29 cellular contexts compared by ENCODE assay signal in genomic region chr2:239148495-239149200, GRCh38.
DNase-seq lines count a peak whose midpoint lies in the region; ATAC-seq, FAIRE-seq and TF ChIP-seq lines count a peak whose summit lies in the region.
"Had no signal": no experiment of that assay in that cellular context is flagged by ENCODE, and none has a peak within 500 bp of the region (broad histone marks: within the 10 kb centered on the region; RNA-seq: fewer than 3 reads in every experiment).

No MANE protein-coding gene starts in this region.

- no peak for TF ChIP-seq CTCF in BE2C (IDR thresholded peaks at IDR 0.05; ENCODE audit: low read depth, low read length)
- no peak for TF ChIP-seq CTCF in kidney (IDR thresholded peaks at IDR 0.05; ENCODE audit: borderline replicate concordance, extremely low read depth, insufficient read depth)

- no peak for DNase-seq in T-helper 1 cell
- DNase-seq in BE2C, result peak; percentile 2
- peak; percentile 61 for DNase-seq in kidney
- peak; percentile 62 for DNase-seq in posterior vena cava (ENCODE audit: low spot score)
- no peak for DNase-seq in stimulated activated CD4-positive, alpha-beta T cell treated with anti-CD3 and anti-CD28 coated beads, Interleukin-4, amount 100 ng/mL, for 4 hours
- DNase-seq in NCI-H2171 treated with DMSO at 0.1 percent for 48 hours (lab: John Stamatoyannopoulos, UW), result no peak
- DNase-seq: activated CD4-positive, alpha-beta memory T cell treated with anti-CD3 and anti-CD28 coated beads for 36 hours; activated CD4-positive, alpha-beta T cell treated with anti-CD3 and anti-CD28 coated beads for 1 hour; caudate nucleus; DMS79; erythroblast; kidney glomerular epithelial cell; mesenchymal stem cell; MV-4-11; NCI-H1436; NCI-H2081; NCI-H345; NCI-H69; SHP77 treated with DMSO at 0.1 percent for 48 hours; stimulated activated naive B cell treated with anti-CD40 and anti-IgM and Interleukin-4, amounts not matched to agents 10 μg/mL and 1 μg/mL and 100 μg/mL, for 72 hours had no signal

- H3K4me1 ChIP-seq in BE2C, result no peaks in the 10 kb centered on the region
- no peaks in the 10 kb centered on the region for H3K4me1 ChIP-seq in kidney (ENCODE audit: control insufficient read depth in 1 of 2, insufficient read depth in 1 of 2, low read depth in 1 of 2, low read length in 2 of 2)

- H3K4me3 Mint-ChIP-seq in T-helper 1 cell treated with Interleukin-12 subunit alpha and Interleukin-12 subunit beta and Interleukin-4 antibody, amounts not matched to agents 30 μg/mL and 1 μg/mL, for 36 hours, result no peak overlapping the region
- H3K4me3 Mint-ChIP-seq: activated CD4-positive, alpha-beta memory T cell treated with anti-CD3 and anti-CD28 coated beads for 36 hours; activated naive CD8-positive, alpha-beta T cell; activated T-helper 17 cell treated with anti-CD3 and anti-CD28 coated beads, Interleukin-2, amount 50 U/mL, for 72 hours; stimulated activated naive B cell treated with anti-CD40 and anti-IgM and Interleukin-4, amounts not matched to agents 10 μg/mL and 1 μg/mL and 100 μg/mL, for 72 hours; T-helper 2 cell treated with Interferon-gamma antibody and Interleukin-4, amounts not matched to agents 5 μg/mL and 100 μg/mL, for 36 hours had no signal

- peaks cover 53% of the 10 kb centered on the region for H3K36me3 Mint-ChIP-seq in T-helper 1 cell treated with Interleukin-12 subunit alpha and Interleukin-12 subunit beta and Interleukin-4 antibody, amounts not matched to agents 30 μg/mL and 1 μg/mL, for 36 hours (ENCODE audit: low read depth)

- H3K4me3 ChIP-seq in BE2C (ENCODE audit: low read depth, low read length) (no peak overlapping the region), kidney (ENCODE audit: low read length in 2 of 2) (no peak overlapping the region)

- H3K9me3 ChIP-seq in BE2C, result no peaks in the 10 kb centered on the region
- no peaks in the 10 kb centered on the region for H3K9me3 ChIP-seq in kidney (ENCODE audit: control insufficient read depth in 1 of 2, low read length in 2 of 2)

- H3K27ac Mint-ChIP-seq in T-helper 1 cell treated with Interleukin-12 subunit alpha and Interleukin-12 subunit beta and Interleukin-4 antibody, amounts not matched to agents 30 μg/mL and 1 μg/mL, for 36 hours, result peak overlapping the region; percentile 11
- H3K27ac Mint-ChIP-seq: activated CD4-positive, alpha-beta memory T cell treated with anti-CD3 and anti-CD28 coated beads for 36 hours; activated naive CD8-positive, alpha-beta T cell; activated T-helper 17 cell treated with anti-CD3 and anti-CD28 coated beads, Interleukin-2, amount 50 U/mL, for 72 hours; progenitor cell of endocrine pancreas; stimulated activated naive B cell treated with anti-CD40 and anti-IgM and Interleukin-4, amounts not matched to agents 10 μg/mL and 1 μg/mL and 100 μg/mL, for 72 hours; T-helper 2 cell treated with Interferon-gamma antibody and Interleukin-4, amounts not matched to agents 5 μg/mL and 100 μg/mL, for 36 hours had no signal

- intact Hi-C loops in kidney (cut with DNase I) (no loop called here), posterior vena cava (cut with DNase I) (loop anchor here in 1 of 2 donors (10.0 kb wide), 1 partner anchor 246 kb away; no protein-coding TSS in a partner anchor)

- FAIRE-seq in kidney (lab: Jason Lieb, UNC), result no peak
- FAIRE-seq: G401.6 had no signal

- H3K9ac ChIP-seq in kidney (ENCODE audit: low read length in 2 of 2), result no peak overlapping the region

- H3K36me3 ChIP-seq in BE2C (peaks cover 10% of the 10 kb centered on the region), kidney (ENCODE audit: control insufficient read depth in 1 of 2, insufficient read depth in 2 of 2, low read length in 2 of 2) (peaks cover 0 to 8% of the 10 kb centered on the region in 2 donors)

- ATAC-seq in HG03095 (IDR thresholded peaks at IDR 0.05; ENCODE audit: unreplicated experiment), result no peak
- ATAC-seq: activated T-helper 17 cell treated with anti-CD3 and anti-CD28 coated beads, Interleukin-2, amount 50 U/mL, for 72 hours; stimulated activated naive B cell treated with anti-CD40 and anti-IgM and Interleukin-4, amounts not matched to agents 10 μg/mL and 1 μg/mL and 100 μg/mL, for 72 hours had no signal

- H3K4me1 Mint-ChIP-seq in T-helper 1 cell treated with Interleukin-12 subunit alpha and Interleukin-12 subunit beta and Interleukin-4 antibody, amounts not matched to agents 30 μg/mL and 1 μg/mL, for 36 hours (ENCODE audit: low read depth), result peaks cover 26% of the 10 kb centered on the region

- no peaks in the 10 kb centered on the region for H3K27me3 Mint-ChIP-seq in T-helper 1 cell treated with Interleukin-12 subunit alpha and Interleukin-12 subunit beta and Interleukin-4 antibody, amounts not matched to agents 30 μg/mL and 1 μg/mL, for 36 hours (ENCODE audit: low read depth)
- H3K27me3 Mint-ChIP-seq: activated CD4-positive, alpha-beta memory T cell treated with anti-CD3 and anti-CD28 coated beads for 36 hours; activated naive CD8-positive, alpha-beta T cell; activated T-helper 17 cell treated with anti-CD3 and anti-CD28 coated beads, Interleukin-2, amount 50 U/mL, for 72 hours; progenitor cell of endocrine pancreas; stimulated activated naive B cell treated with anti-CD40 and anti-IgM and Interleukin-4, amounts not matched to agents 10 μg/mL and 1 μg/mL and 100 μg/mL, for 72 hours had no signal

- H3K9me3 Mint-ChIP-seq in T-helper 1 cell treated with Interleukin-12 subunit alpha and Interleukin-12 subunit beta and Interleukin-4 antibody, amounts not matched to agents 30 μg/mL and 1 μg/mL, for 36 hours, result peaks cover 9% of the 10 kb centered on the region

- H3K27ac ChIP-seq in kidney (ENCODE audit: low read depth in 2 of 2, low read length in 2 of 2), result no peak overlapping the region
- H3K27ac ChIP-seq: 22Rv1, C4-2B had no signal

- H3K27me3 ChIP-seq in BE2C, result no peaks in the 10 kb centered on the region

Comparison
In these comparisons a context has a peak if more than half of its experiments do, and no peak if none do; other contexts are left out.
1. DNase-seq: peak in BE2C (single experiment), kidney (single experiment) and posterior vena cava (single experiment); none in T-helper 1 cell (0 of 5), stimulated activated CD4-positive, alpha-beta T cell treated with anti-CD3 and anti-CD28 coated beads, Interleukin-4, amount 100 ng/mL, for 4 hours (0 of 2) and NCI-H2171 treated with DMSO at 0.1 percent for 48 hours (single experiment).